8 cellular contexts compared by ENCODE assay signal in genomic region chr12:6620137-6620884, GRCh38. TPM values are rescaled to one million over a fixed set of nuclear protein-coding genes. Genes with fewer than 3 reads are reported as not detected.
A peak's percentile ranks its signal among the peaks of the same experiment; 100 is the strongest.
DNase-seq lines count a peak whose midpoint lies in the region; ATAC-seq and TF ChIP-seq lines count a peak whose summit lies in the region.

No MANE protein-coding gene starts in this region.

- H3K36me3 Mint-ChIP-seq in chondrocyte (ENCODE audit: low read depth), result no peaks in the 10 kb centered on the region

- ATAC-seq in GM21825 (IDR thresholded peaks at IDR 0.05; ENCODE audit: unreplicated experiment), result no peak

- 32% methylated on average over 88 of the region's 88 CpGs for WGBS in liver
- WGBS in thymus, result 49% methylated on average over 88 of the region's 88 CpGs

- H3K27me3 Mint-ChIP-seq in chondrocyte (ENCODE audit: low read depth), result no peaks in the 10 kb centered on the region

- no peaks in the 10 kb centered on the region for H3K9me3 Mint-ChIP-seq in chondrocyte (ENCODE audit: low read depth)

- TF ChIP-seq RAD21 in liver (IDR thresholded peaks at IDR 0.05), result peak in 1 of 2 donors; percentile 74

- H3K4me1 ChIP-seq in liver (ENCODE audit: control insufficient read depth in 4 of 4, insufficient read depth in 4 of 4, low read length in 3 of 4) (peaks cover 0 to 6% (median 3%) of the 10 kb centered on the region in 4 donors), thymus (ENCODE audit: control insufficient read depth, insufficient read depth, low read length) (no peaks in the 10 kb centered on the region)

- H3K27me3 ChIP-seq in WERI-Rb-1 (ENCODE audit: insufficient read depth, low read depth, severe bottlenecking), result no peaks in the 10 kb centered on the region
- no peaks in the 10 kb centered on the region for H3K27me3 ChIP-seq in liver (ENCODE audit: control insufficient read depth in 4 of 4, insufficient read depth in 4 of 4, low read length in 3 of 4)
- H3K27me3 ChIP-seq in thymus (ENCODE audit: control insufficient read depth, insufficient read depth), result no peaks in the 10 kb centered on the region

- H3K4me3 ChIP-seq in WERI-Rb-1 (ENCODE audit: low read depth, low read length), result no peak overlapping the region
- H3K4me3 ChIP-seq in liver (ENCODE audit: low read depth in 1 of 3, low read length in 3 of 3), result peak overlapping the region in 1 of 3 donors; percentile 38
- H3K4me3 ChIP-seq in thymus (ENCODE audit: low read length), result peak overlapping the region; percentile 35

- H3K9ac ChIP-seq in liver (ENCODE audit: low read depth in 1 of 2, low read length in 2 of 2), result no peak overlapping the region

- H3K27ac ChIP-seq in WERI-Rb-1 (no peak overlapping the region), liver (ENCODE audit: low read depth in 1 of 2, low read length in 2 of 2) (no peak overlapping the region), thymus (ENCODE audit: low read depth) (no peak overlapping the region)

- H3K36me3 ChIP-seq in WERI-Rb-1, result no peaks in the 10 kb centered on the region
- no peaks in the 10 kb centered on the region for H3K36me3 ChIP-seq in liver (ENCODE audit: control insufficient read depth in 4 of 4, insufficient read depth in 3 of 4, low read depth in 1 of 4, low read length in 3 of 4)
- peaks cover 3% of the 10 kb centered on the region for H3K36me3 ChIP-seq in thymus (ENCODE audit: control insufficient read depth, insufficient read depth)

- no peak overlapping the region for H3K27ac Mint-ChIP-seq in chondrocyte (ENCODE audit: unreplicated experiment)

- no peaks in the 10 kb centered on the region for H3K4me1 Mint-ChIP-seq in chondrocyte (ENCODE audit: low read depth)

- DNase-seq in WERI-Rb-1 (no peak), chondrocyte (ENCODE audit: low spot score) (no peak), NCI-H2081 treated with DMSO at 0.1 percent for 48 hours (lab: John Stamatoyannopoulos, UW) (no peak), HK-2 (ENCODE audit: unreplicated experiment) (no peak), SKM-1 treated with dmso at 0.1 percent for 144 hours (lab: John Stamatoyannopoulos, UW; ENCODE audit: unreplicated experiment) (no peak)

- H3K9me3 ChIP-seq in WERI-Rb-1 (ENCODE audit: severe bottlenecking), result no peaks in the 10 kb centered on the region
- H3K9me3 ChIP-seq in liver (ENCODE audit: control insufficient read depth in 4 of 4, low read length in 3 of 4), result no peaks in the 10 kb centered on the region
- no peaks in the 10 kb centered on the region for H3K9me3 ChIP-seq in thymus (ENCODE audit: control insufficient read depth)

- TF ChIP-seq CTCF in WERI-Rb-1 (IDR thresholded peaks at IDR 0.05; ENCODE audit: low read depth, low read length) (0 out of 2 replicates have a peak, but pooled peaks have one; percentile 4), chondrocyte (IDR thresholded peaks at IDR 0.05) (peak; percentile 67), liver (IDR thresholded peaks at IDR 0.05; ENCODE audit: low read depth, low read length, missing input control) (peak; percentile 32)

- H3K4me3 Mint-ChIP-seq in chondrocyte (ENCODE audit: unreplicated experiment), result no peak overlapping the region

TF ChIP-seq in liver, 16 proteins besides CTCF, POLR2A, EP300 and RAD21:
- TF ChIP-seq ATF3 (IDR thresholded peaks at IDR 0.05) (no peak), YY1 (IDR thresholded peaks at IDR 0.05) (no peak), GABPA (IDR thresholded peaks at IDR 0.05 in 1 of 2, conservative IDR thresholded peaks at IDR 0.05 in 1 of 2) (no peak), FOXA2 (IDR thresholded peaks at IDR 0.05) (no peak), ZBTB33 (IDR thresholded peaks at IDR 0.05) (no peak)

RNA-seq across cellular contexts. Expression of gene CHD4, which starts 13.1 kb away (rescaled TPM):
- total RNA-seq in chondrocyte (227 to 242 TPM (median 231 TPM) in 3 replicates), liver (100 to 1,000 TPM; 101 TPM)
- polyA plus RNA-seq in liver (10 to 100 TPM; 53.6 to 53.8 TPM), thymus (230 TPM)

RNA-seq across cellular contexts. Expression of gene LPAR5, which starts 15.4 kb away (rescaled TPM):
- total RNA-seq in chondrocyte (0.41 to 0.57 TPM (median 0.48 TPM) in 3 replicates), liver (1 to 10 TPM in 1 of 2 donors, under 1 TPM in 1; 0.84 to 2.0 TPM)
- polyA plus RNA-seq in liver (1 to 10 TPM in 1 of 2 donors, under 1 TPM in 1; 0.58 to 1.3 TPM), thymus (3.2 TPM)

RNA-seq across cellular contexts. Expression of gene ACRBP, which starts 26.9 kb away (rescaled TPM):
- total RNA-seq in chondrocyte, result 0.37 to 0.74 TPM (median 0.41 TPM) in 3 replicates
- total RNA-seq in liver, result 1 to 10 TPM in 1 of 2 donors, under 1 TPM in 1; 0.50 to 1.5 TPM
- under 1 TPM; 0.39 to 0.80 TPM for polyA plus RNA-seq in liver
- polyA plus RNA-seq in thymus, result 10.5 TPM

RNA-seq across cellular contexts. Expression of gene ING4, which starts 42.6 kb away (rescaled TPM):
- total RNA-seq in chondrocyte, result 32.9 to 38.5 TPM (median 37.5 TPM) in 3 replicates
- 10 to 100 TPM; 14.9 to 15.5 TPM for total RNA-seq in liver
- polyA plus RNA-seq in liver, result 10 to 100 TPM; 13.9 to 18.1 TPM
- 70.0 TPM for polyA plus RNA-seq in thymus

RNA-seq across cellular contexts. Expression of gene NOP2, which starts 52.2 kb away (rescaled TPM):
- total RNA-seq in chondrocyte (27.1 to 39.3 TPM (median 32.5 TPM) in 3 replicates), liver (10 to 100 TPM in 1 of 2 donors, 1 to 10 TPM in 1; 4.8 to 22.3 TPM)
- polyA plus RNA-seq in liver (10 to 100 TPM; 12.5 to 15.6 TPM), thymus (45.5 TPM)

Comparison
In these comparisons a context has a peak if more than half of its experiments do, and no peak if none do; other contexts are left out.
1. CTCF ChIP-seq: peak in every context shown above with its lines; median percentile 67 in chondrocyte; 32 in liver; 4 in WERI-Rb-1.